9 cellular contexts compared by ENCODE assay signal in genomic region chr14:96253140-96253539, GRCh38. TPM values are rescaled to one million over a fixed set of nuclear protein-coding genes. Genes with fewer than 3 reads are reported as not detected.
DNase-seq lines count a peak whose midpoint lies in the region; ATAC-seq and TF ChIP-seq lines count a peak whose summit lies in the region.
"Had no signal": no experiment of that assay in that cellular context is flagged by ENCODE, and none has a peak within 500 bp of the region (broad histone marks: within the 10 kb centered on the region; RNA-seq: fewer than 3 reads in every experiment).

No MANE protein-coding gene starts in this region.

- H3K27ac ChIP-seq in colonic mucosa (peak overlapping the region; percentile 24), muscle layer of duodenum (ENCODE audit: low read length) (peak overlapping the region; percentile 69), adrenal gland (no peak overlapping the region)

- no peak for ATAC-seq in HG03469 (IDR thresholded peaks at IDR 0.05; ENCODE audit: unreplicated experiment)

- no peaks in the 10 kb centered on the region for H3K36me3 ChIP-seq in colonic mucosa
- no peaks in the 10 kb centered on the region for H3K36me3 ChIP-seq in muscle layer of duodenum (ENCODE audit: control insufficient read depth in 1 of 2, insufficient read depth in 2 of 2, low read length in 2 of 2)
- H3K36me3 ChIP-seq in adrenal gland (replicated peaks in 1 of 2), result no peaks in the 10 kb centered on the region

- no peaks in the 10 kb centered on the region for H3K9me3 ChIP-seq in colonic mucosa
- H3K9me3 ChIP-seq in muscle layer of duodenum (ENCODE audit: control insufficient read depth in 1 of 2, low read length in 2 of 2), result no peaks in the 10 kb centered on the region
- no peaks in the 10 kb centered on the region for H3K9me3 ChIP-seq in adrenal gland (replicated peaks in 1 of 3)

- H3K9ac ChIP-seq in colonic mucosa (ENCODE audit: low read depth in 2 of 2, low read length in 2 of 2), result no peak overlapping the region

- WGBS in adrenal gland, 4 donors, result 54 to 71% (median 59%) methylated on average over 6 of the region's 6 CpGs

- H3K27me3 ChIP-seq in colonic mucosa (no peaks in the 10 kb centered on the region), muscle layer of duodenum (ENCODE audit: low read depth, low read length) (no peaks in the 10 kb centered on the region), adrenal gland (peaks cover 2% of the 10 kb centered on the region)

- peak; percentile 75 for DNase-seq in AG09309 (ENCODE audit: low read depth)
- peak; percentile 28 for DNase-seq in LoVo (ENCODE audit: low spot score)
- no peak for DNase-seq in colonic mucosa
- DNase-seq in activated CD4-positive, alpha-beta T cell treated with anti-CD3 and anti-CD28 coated beads for 1 hour, result no peak
- no peak for DNase-seq in GDM1 (lab: John Stamatoyannopoulos, UW)
- DNase-seq in adrenal gland, result no peak
- DNase-seq: NCI-H510A had no signal

- H3K4me1 ChIP-seq in colonic mucosa, result no peaks in the 10 kb centered on the region
- peaks cover 0 to 4% of the 10 kb centered on the region in 2 donors for H3K4me1 ChIP-seq in muscle layer of duodenum (ENCODE audit: control insufficient read depth in 1 of 2, insufficient read depth in 2 of 2, low read length in 2 of 2)
- H3K4me1 ChIP-seq in adrenal gland (replicated peaks in 1 of 2), result no peaks in the 10 kb centered on the region

- no peak overlapping the region for H3K4me3 ChIP-seq in AG09309 (ENCODE audit: control insufficient read depth, low read depth, low read length)
- no peak overlapping the region for H3K4me3 ChIP-seq in colonic mucosa
- no peak overlapping the region for H3K4me3 ChIP-seq in muscle layer of duodenum (ENCODE audit: low read depth in 1 of 2, low read length in 2 of 2)
- no peak overlapping the region for H3K4me3 ChIP-seq in adrenal gland

- no peak for TF ChIP-seq CTCF in AG09309 (IDR thresholded peaks at IDR 0.05; ENCODE audit: control insufficient read depth, insufficient read depth, low read depth, low read length, missing control alignments)
- TF ChIP-seq CTCF in colonic mucosa (IDR thresholded peaks at IDR 0.05), result no peak
- no peak for TF ChIP-seq CTCF in adrenal gland (IDR thresholded peaks at IDR 0.05)

- TF ChIP-seq POLR2A in adrenal gland (IDR thresholded peaks at IDR 0.05), result no peak

- intact Hi-C loops in colonic mucosa (cut with DNase I), result no loop called here
- intact Hi-C loops in adrenal gland (cut with DNase I), result no loop called here

RNA-seq across cellular contexts. Expression of gene BDKRB1, which starts 2.9 kb away (rescaled TPM):
- total RNA-seq in colonic mucosa (1 to 10 TPM; 3.2 to 5.5 TPM), adrenal gland (under 1 TPM in 1 of 8 donors, not detected in 7; 0.25 TPM)
- under 1 TPM in 2 of 3 donors, not detected in 1; 0.88 to 0.98 TPM for polyA plus RNA-seq in adrenal gland

RNA-seq across cellular contexts. Expression of gene BDKRB2, which starts 48.5 kb away (rescaled TPM):
- 10 to 100 TPM; 11.3 to 23.3 TPM for total RNA-seq in colonic mucosa
- 1 to 10 TPM in 7 of 8 donors, under 1 TPM in 1; 0.18 to 6.8 (median 1.7) TPM for total RNA-seq in adrenal gland
- polyA plus RNA-seq in adrenal gland, result 1 to 10 TPM; 1.0 to 1.9 (median 1.5) TPM

Comparison
In these comparisons a context has a peak if more than half of its experiments do, and no peak if none do; other contexts are left out.
1. DNase-seq: peak in AG09309 (single experiment) and LoVo (single experiment); none in colonic mucosa (single experiment), activated CD4-positive, alpha-beta T cell treated with anti-CD3 and anti-CD28 coated beads for 1 hour (single experiment), GDM1 (single experiment) and adrenal gland (0 of 7).
2. H3K27ac ChIP-seq: peak in colonic mucosa (single experiment) and muscle layer of duodenum (single experiment); none in adrenal gland (0 of 5).